Comparison of ENCODE assay signal across 8 cellular contexts in genomic region chr4:168923526-168924194, GRCh38.
DNase-seq lines count a peak whose midpoint lies in the region; ATAC-seq and TF ChIP-seq lines count a peak whose summit lies in the region.

No MANE protein-coding gene starts in this region.

- in situ Hi-C loops in KBM-7 (cut with MboI; ENCODE audit: low pct_unique_long_range_greater_than_20kb, low sequenced_read_pairs): loop anchor here (25.0 kb wide), 1 partner anchor 736 kb away; no protein-coding TSS in a partner anchor

- ATAC-seq in GM21717 (IDR thresholded peaks at IDR 0.05; ENCODE audit: unreplicated experiment) (peak; percentile 74), upper lobe of right lung (peak; percentile 95)

- DNase-seq in DMS53 (lab: John Stamatoyannopoulos, UW) (peak; percentile 81), KBM-7 (peak; percentile 59), OCI-M1 (lab: John Stamatoyannopoulos, UW) (peak; percentile 88), activated T-cell treated with anti-CD3 and anti-CD28 coated beads for 48 hours (ENCODE audit: low read depth) (peak; percentile 3), fibroblast of the aortic adventitia (ENCODE audit: low read depth) (peak; percentile 86), upper lobe of right lung (no peak)

- no peaks in the 10 kb centered on the region for H3K27me3 ChIP-seq in neutrophil
- H3K27me3 ChIP-seq in upper lobe of right lung: no peaks in the 10 kb centered on the region

- no peak overlapping the region for H3K27ac ChIP-seq in neutrophil
- no peak overlapping the region for H3K27ac ChIP-seq in upper lobe of right lung

- no peaks in the 10 kb centered on the region for H3K4me1 ChIP-seq in neutrophil (ENCODE audit: control insufficient read depth in 1 of 2, insufficient read depth in 1 of 2, low read depth in 1 of 2, low read length in 1 of 2)
- no peaks in the 10 kb centered on the region for H3K4me1 ChIP-seq in upper lobe of right lung

- H3K9me3 ChIP-seq in neutrophil: no peaks in the 10 kb centered on the region
- H3K9me3 ChIP-seq in upper lobe of right lung: no peaks in the 10 kb centered on the region

- TF ChIP-seq CTCF in fibroblast of the aortic adventitia (IDR thresholded peaks at IDR 0.05; ENCODE audit: insufficient read depth, low read length): peak; percentile 72
- TF ChIP-seq CTCF in neutrophil (IDR thresholded peaks at IDR 0.05): peak; percentile 71
- TF ChIP-seq CTCF in upper lobe of right lung (IDR thresholded peaks at IDR 0.05): peak; percentile 80

- intact Hi-C loops in upper lobe of right lung (cut with DNase I): no loop called here

- H3K36me3 ChIP-seq in neutrophil (no peaks in the 10 kb centered on the region), upper lobe of right lung (peaks cover 87% of the 10 kb centered on the region)

- no peak overlapping the region for H3K4me3 ChIP-seq in fibroblast of the aortic adventitia (ENCODE audit: low read depth, low read length)
- no peak overlapping the region for H3K4me3 ChIP-seq in neutrophil (ENCODE audit: low read depth in 1 of 2, low read length in 1 of 2)
- no peak overlapping the region for H3K4me3 ChIP-seq in upper lobe of right lung
